Comparison of ENCODE assay signal across 8 cellular contexts in the genomic region with DNA sequence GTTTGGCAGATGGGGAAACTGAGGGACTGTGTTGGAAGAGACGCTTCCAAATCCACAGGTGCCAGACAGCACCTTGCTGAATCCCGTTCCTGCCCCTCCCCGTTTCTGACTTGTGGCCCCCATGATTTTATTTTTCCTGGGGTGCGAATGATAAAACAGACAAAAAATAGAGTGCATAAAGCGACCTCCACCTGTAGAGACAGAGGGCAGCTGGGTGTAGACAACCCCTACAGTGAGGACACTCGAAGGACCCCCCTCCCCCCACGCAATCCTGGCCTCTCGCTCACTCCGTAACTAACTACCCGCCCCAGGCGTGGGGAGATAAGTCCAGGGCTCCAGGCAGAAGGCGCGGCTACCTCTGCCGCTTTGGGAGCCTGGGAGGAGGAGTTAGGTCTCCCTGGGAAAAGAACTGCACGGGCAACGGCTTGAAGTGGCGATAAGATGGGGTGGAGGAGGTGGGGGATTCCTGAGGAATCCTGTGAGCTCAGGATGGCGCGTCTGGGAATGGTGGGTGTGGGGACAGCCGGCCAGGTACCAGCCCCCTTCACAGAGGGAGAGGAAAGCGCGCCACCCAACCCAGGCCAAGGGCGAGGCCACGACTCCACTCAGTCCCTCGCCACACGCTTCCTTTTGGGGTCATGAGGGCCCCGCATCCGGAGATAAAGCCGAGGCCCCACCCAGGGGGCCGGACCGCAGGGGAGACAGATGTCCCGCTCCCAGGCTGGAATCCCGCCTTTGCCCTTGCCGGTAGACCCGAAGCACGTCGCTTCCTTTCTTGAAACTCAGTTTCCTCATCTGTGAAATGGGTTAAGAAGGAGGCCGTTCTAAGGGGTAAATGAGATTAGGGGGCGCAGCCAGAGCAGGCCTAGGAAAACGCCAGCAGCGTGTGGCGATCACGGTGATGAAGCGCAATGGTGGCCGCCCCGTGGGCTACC. TPM values are rescaled to one million over a fixed set of nuclear protein-coding genes. Genes with fewer than 3 reads are reported as not detected.
DNase-seq lines count a peak whose midpoint lies in the region; ATAC-seq, FAIRE-seq and TF ChIP-seq lines count a peak whose summit lies in the region.

No MANE protein-coding gene starts in this region.

- no peaks in the 10 kb centered on the region for H3K9me3 Mint-ChIP-seq in activated naive CD4-positive, alpha-beta T cell treated with anti-CD3 and anti-CD28 coated beads, Interleukin-2, amount 50 U/mL, for 24 hours

- ATAC-seq in HG03342 (IDR thresholded peaks at IDR 0.05; ENCODE audit: unreplicated experiment) (peak; percentile 17), pancreas (peak; percentile 14 to 33 (median 22))

- TF ChIP-seq CTCF in OCI-LY1 (IDR thresholded peaks at IDR 0.05; ENCODE audit: low read length) = no peak
- TF ChIP-seq CTCF in pancreas (IDR thresholded peaks at IDR 0.05) = no peak

- H3K4me3 Mint-ChIP-seq in activated naive CD4-positive, alpha-beta T cell treated with anti-CD3 and anti-CD28 coated beads, Interleukin-2, amount 50 U/mL, for 24 hours = peak overlapping the region; percentile 91

- H3K4me3 ChIP-seq in OCI-LY1 (ENCODE audit: low read depth, low read length, poor library complexity, severe bottlenecking) = peak overlapping the region; percentile 71
- H3K4me3 ChIP-seq in pancreas = peak overlapping the region; percentile 15 to 98 (median 88)

- no peaks in the 10 kb centered on the region; the same call in 1 of the 2 replicates for H3F3A ChIP-seq in OCI-LY1 (ENCODE audit: insufficient read depth, low read length)

- H3K4me1 Mint-ChIP-seq in activated naive CD4-positive, alpha-beta T cell treated with anti-CD3 and anti-CD28 coated beads, Interleukin-2, amount 50 U/mL, for 24 hours = peaks cover 40% of the 10 kb centered on the region

- no peaks in the 10 kb centered on the region for H3K36me3 Mint-ChIP-seq in activated naive CD4-positive, alpha-beta T cell treated with anti-CD3 and anti-CD28 coated beads, Interleukin-2, amount 50 U/mL, for 24 hours

- H3K9ac ChIP-seq in OCI-LY1 (ENCODE audit: low read length) = peak overlapping the region; percentile 84

- peak overlapping the region; percentile 51 for H3K27ac Mint-ChIP-seq in activated naive CD4-positive, alpha-beta T cell treated with anti-CD3 and anti-CD28 coated beads, Interleukin-2, amount 50 U/mL, for 24 hours

- H3K27ac ChIP-seq in OCI-LY1 (ENCODE audit: low read depth, low read length, poor library complexity, severe bottlenecking) = peak overlapping the region; percentile 94
- H3K27ac ChIP-seq in pancreas = peak overlapping the region; percentile 95 to 100 (median 98)

- DNase-seq in activated naive CD4-positive, alpha-beta T cell treated with Interleukin-2 at 50 U/mL for 16 hours = peak; percentile 55
- DNase-seq in activated naive CD4-positive, alpha-beta T cell treated with anti-CD3 and anti-CD28 coated beads, Interleukin-2, amount 50 U/mL, for 16 hours = no peak
- DNase-seq in head of caudate nucleus = peak in 24 of 42 donors; percentile 16 to 66 (median 45)
- DNase-seq in pancreas = peak; percentile 76 to 90 (median 82)
- no peak for DNase-seq in NCI-H1930 (lab: John Stamatoyannopoulos, UW)

- H3K36me3 ChIP-seq in OCI-LY1 (ENCODE audit: insufficient read depth, low read length) = peaks cover 9% of the 10 kb centered on the region
- H3K36me3 ChIP-seq in pancreas = peaks cover 0 to 13% (median 0%) of the 10 kb centered on the region in 3 donors

- no peaks in the 10 kb centered on the region for H3K79me2 ChIP-seq in OCI-LY1 (ENCODE audit: insufficient read depth, low read length)

- no peaks in the 10 kb centered on the region for H3K27me3 Mint-ChIP-seq in activated naive CD4-positive, alpha-beta T cell treated with anti-CD3 and anti-CD28 coated beads, Interleukin-2, amount 50 U/mL, for 24 hours

- H3K4me1 ChIP-seq in OCI-LY1 (ENCODE audit: insufficient read depth, low read length, severe bottlenecking) (peaks cover 43% of the 10 kb centered on the region), pancreas (peaks cover 15 to 18% (median 16%) of the 10 kb centered on the region in 3 donors)

- no peak for FAIRE-seq in pancreas (lab: Jason Lieb, UNC)

- intact Hi-C loops in head of caudate nucleus (cut with DNase I) = loop anchor here (5.0 kb wide), 2 partner anchors 95 to 125 kb away; a partner anchor contains a TSS
- intact Hi-C loops in pancreas (cut with DNase I) = loop anchor here in 1 of 3 donors (10.0 kb wide), 1 partner anchor 123 kb away; a partner anchor contains a TSS

- H4K20me1 ChIP-seq in OCI-LY1 (ENCODE audit: insufficient read depth, low read length) = no peaks in the 10 kb centered on the region

- WGBS in pancreas, 2 donors = 1% methylated on average over 43 to 46 of the region's 46 CpGs

- no peaks in the 10 kb centered on the region for H3K9me3 ChIP-seq in OCI-LY1 (ENCODE audit: low read length)
- no peaks in the 10 kb centered on the region for H3K9me3 ChIP-seq in pancreas

- H3K27me3 ChIP-seq in OCI-LY1 (ENCODE audit: insufficient read depth, low read length) (no peaks in the 10 kb centered on the region), pancreas (no peaks in the 10 kb centered on the region)

- no peak overlapping the region for H2AFZ ChIP-seq in OCI-LY1 (ENCODE audit: low read length)

- peak overlapping the region; percentile 77 for H3K4me2 ChIP-seq in OCI-LY1 (ENCODE audit: low read length)

- no peaks in the 10 kb centered on the region for H3K9me2 ChIP-seq in OCI-LY1 (ENCODE audit: low read depth, low read length)

RNA-seq across cellular contexts. Expression of a gene that starts 1.9 kb away (rescaled TPM):
- 10 to 100 TPM; 54.2 to 90.8 (median 71.5) TPM for total RNA-seq in pancreas
- polyA plus RNA-seq in pancreas = 10 to 100 TPM; 76.0 to 89.8 TPM

RNA-seq across cellular contexts. Expression of a gene that starts 15.7 kb away (rescaled TPM):
- total RNA-seq in pancreas = 10 to 100 TPM in 2 of 6 donors, 1 to 10 TPM in 3, under 1 TPM in 1; 0.51 to 16.2 (median 5.6) TPM
- polyA plus RNA-seq in pancreas = 1 to 10 TPM; 3.9 to 6.4 TPM

RNA-seq across cellular contexts. Expression of a gene that starts 21.2 kb away (rescaled TPM):
- total RNA-seq in pancreas = 10 to 100 TPM; 10.7 to 27.9 (median 17.6) TPM
- polyA plus RNA-seq in pancreas = 10 to 100 TPM; 10.1 to 12.6 TPM

RNA-seq across cellular contexts. Expression of a gene that starts 41.1 kb away (rescaled TPM):
- total RNA-seq in pancreas = 1 to 10 TPM in 3 of 6 donors, under 1 TPM in 3; 0.64 to 2.7 (median 1.0) TPM
- 1 to 10 TPM; 4.5 to 7.3 TPM for polyA plus RNA-seq in pancreas

Comparison
In these comparisons a context has a peak if more than half of its experiments do, and no peak if none do; other contexts are left out.
1. DNase-seq: peak in activated naive CD4-positive, alpha-beta T cell treated with Interleukin-2 at 50 U/mL for 16 hours (single experiment), head of caudate nucleus (24 of 42) and pancreas (6 of 6); none in activated naive CD4-positive, alpha-beta T cell treated with anti-CD3 and anti-CD28 coated beads, Interleukin-2, amount 50 U/mL, for 16 hours (single experiment) and NCI-H1930 (0 of 2).